In genomic region chr20:46752639-46753235, GRCh38 we compare ENCODE assay signal across 8 cellular contexts. TPM values are rescaled to one million over a fixed set of nuclear protein-coding genes. Genes with fewer than 3 reads are reported as not detected.
DNase-seq lines count a peak whose midpoint lies in the region; ATAC-seq, FAIRE-seq and TF ChIP-seq lines count a peak whose summit lies in the region.

No MANE protein-coding gene starts in this region.

- H3K9me3 Mint-ChIP-seq in mesothelial cell of epicardium = no peaks in the 10 kb centered on the region

- POLR2A ChIA-PET in AG04449 (lab: Yijun Ruan, JAX) = no interaction called here

- peaks cover 2% of the 10 kb centered on the region for H3K27me3 Mint-ChIP-seq in mesothelial cell of epicardium (ENCODE audit: low read depth)

- ATAC-seq in GM19455 (IDR thresholded peaks at IDR 0.05; ENCODE audit: unreplicated experiment) = no peak

- no peak for FAIRE-seq in GM18507 (lab: Jason Lieb, UNC)

- no peaks in the 10 kb centered on the region for H3K36me3 Mint-ChIP-seq in mesothelial cell of epicardium

- CTCF ChIA-PET in AG04449 (lab: Yijun Ruan, JAX) = interaction anchor here (0.5 to 9.6 kb wide), 37 partner anchors 9 to 868 kb away, joined by 3 to 115 read pairs (median 3); no protein-coding TSS in a partner anchor

- no peak for DNase-seq in AG04449 (ENCODE audit: low read depth, low spot score)
- DNase-seq in GM18507 (ENCODE audit: extremely low spot score, insufficient read length, low read depth) = peak; percentile 14
- DNase-seq in NCI-H345 treated with DMSO at 0.1 percent for 48 hours (lab: John Stamatoyannopoulos, UW; ENCODE audit: unreplicated experiment) = peak; percentile 70
- peak; percentile 50 for DNase-seq in activated CD4-positive, alpha-beta T cell treated with anti-CD3 and anti-CD28 coated beads, Interleukin-2, amount 50 U/mL, for 1 hour
- peak; percentile 16 for DNase-seq in effector CD4-positive, alpha-beta T cell
- DNase-seq in mesothelial cell of epicardium (ENCODE audit: low spot score in 2 of 2, unreplicated experiment in 2 of 2) = peak; percentile 46 to 76
- DNase-seq in stimulated activated naive CD4-positive, alpha-beta T cell treated with Interleukin-2 at 50 U/mL for 16 hours (lab: John Stamatoyannopoulos, UW) = peak; percentile 38

- no peak overlapping the region for H3K4me3 Mint-ChIP-seq in mesothelial cell of epicardium

- TF ChIP-seq CTCF in AG04449 (IDR thresholded peaks at IDR 0.05; ENCODE audit: insufficient read depth, low read length, missing control alignments) = peak; percentile 61
- peak; percentile 75 for TF ChIP-seq CTCF in mesothelial cell of epicardium (IDR thresholded peaks at IDR 0.05; ENCODE audit: unreplicated experiment)

- H3K4me3 ChIP-seq in AG04449 (ENCODE audit: low read depth, low read length) = peak overlapping the region; percentile 37

- peaks cover 24% of the 10 kb centered on the region for H3K4me1 Mint-ChIP-seq in mesothelial cell of epicardium

- peak overlapping the region; percentile 68 for H3K27ac Mint-ChIP-seq in mesothelial cell of epicardium

RNA-seq across cellular contexts. Expression of gene SLC2A10, which starts 43.3 kb away (rescaled TPM):
- 21.7 to 23.8 TPM (median 22.2 TPM) in 3 replicates for total RNA-seq in mesothelial cell of epicardium
